Comparison of ENCODE assay signal across 33 cellular contexts in the genomic region with DNA sequence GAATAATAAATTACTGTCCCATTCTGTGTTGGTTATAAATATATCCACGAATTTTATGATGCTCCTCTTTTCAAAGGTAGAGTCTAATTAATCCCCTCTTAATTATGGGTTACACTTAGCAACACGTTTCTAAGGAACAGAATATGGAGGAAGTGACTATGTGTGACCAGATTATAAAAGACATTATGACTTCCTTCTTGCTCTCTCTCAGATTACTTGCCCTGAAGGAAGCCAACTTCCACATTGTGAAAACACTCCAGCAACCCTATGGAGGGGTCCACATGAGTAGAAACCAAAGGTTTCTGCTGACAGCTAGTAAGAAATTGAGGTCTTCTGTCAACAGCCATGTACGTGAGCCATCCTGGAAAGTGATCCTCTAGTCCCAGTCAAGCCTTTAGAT. TPM values are rescaled to one million over a fixed set of nuclear protein-coding genes. Genes with fewer than 3 reads are reported as not detected.
A peak's percentile ranks its signal among the peaks of the same experiment; 100 is the strongest.
DNase-seq lines count a peak whose midpoint lies in the region; ATAC-seq and TF ChIP-seq lines count a peak whose summit lies in the region.
"Had no signal": no experiment of that assay in that cellular context is flagged by ENCODE, and none has a peak within 500 bp of the region (broad histone marks: within the 10 kb centered on the region; RNA-seq: fewer than 3 reads in every experiment).

No MANE protein-coding gene starts in this region.

- DNase-seq in Right ventricle myocardium superior (no peak), left cardiac atrium (no peak), NOMO-1 treated with dmso at 0.1 percent for 144 hours (lab: John Stamatoyannopoulos, UW; ENCODE audit: unreplicated experiment) (peak; percentile 25), WTC11 (ENCODE audit: low spot score) (no peak), SW480 (ENCODE audit: low spot score) (no peak), iPS-NIHi7 (ENCODE audit: extremely low spot score) (no peak), GOT3 (lab: John Stamatoyannopoulos, UW) (no peak), OCI-LY7 (ENCODE audit: low spot score) (no peak)
- DNase-seq: activated CD4-positive, alpha-beta T cell treated with anti-CD3 and anti-CD28 coated beads for 48 hours; activated CD8-positive, alpha-beta memory T cell treated with anti-CD3 and anti-CD28 coated beads for 24 hours; activated T-cell treated with anti-CD3 and anti-CD28 coated beads for 4 hours; amygdala; brain microvascular endothelial cell; Calu3; cerebellar nuclear complex; DMS79; esophagus squamous epithelium; foreskin melanocyte; GDM1; GM23248; heart right ventricle; kidney glomerular epithelial cell; NCI-H2029; NCI-H526; RPMI8226; stimulated activated naive B cell treated with anti-CD40 and anti-IgM and Interleukin-4, amounts not matched to agents 10 μg/mL and 1 μg/mL and 100 μg/mL, for 72 hours; substantia nigra; WERI-Rb-1 had no signal

- H3K27me3 Mint-ChIP-seq in WTC11 (ENCODE audit: low read depth) = no peaks in the 10 kb centered on the region
- H3K27me3 Mint-ChIP-seq: activated naive CD4-positive, alpha-beta T cell treated with anti-CD3 and anti-CD28 coated beads, Interleukin-2, amount 50 U/mL, for 24 hours; stimulated activated naive B cell treated with anti-CD40 and anti-IgM and Interleukin-4, amounts not matched to agents 10 μg/mL and 1 μg/mL and 100 μg/mL, for 72 hours; type B pancreatic cell had no signal

- no TSS peak for BruUV-seq in OCI-LY7 (replicated peaks; lab: Mats Ljungman, UMichigan)

- H3K27ac Mint-ChIP-seq in WTC11 = peak overlapping the region; percentile 54; the same call in 1 of the 2 replicates
- H3K27ac Mint-ChIP-seq: activated naive CD4-positive, alpha-beta T cell treated with anti-CD3 and anti-CD28 coated beads, Interleukin-2, amount 50 U/mL, for 24 hours; nephron; stimulated activated naive B cell treated with anti-CD40 and anti-IgM and Interleukin-4, amounts not matched to agents 10 μg/mL and 1 μg/mL and 100 μg/mL, for 72 hours; type B pancreatic cell had no signal

- no peaks in the 10 kb centered on the region for H3K4me1 ChIP-seq in OCI-LY7 (ENCODE audit: insufficient read depth, low read length, poor library complexity, severe bottlenecking)
- H3K4me1 ChIP-seq: esophagus squamous epithelium had no signal

- H3K79me2 ChIP-seq in OCI-LY7 (ENCODE audit: insufficient read depth, low read depth, low read length) = no peaks in the 10 kb centered on the region

- no peak overlapping the region for H3K4me2 ChIP-seq in OCI-LY7 (ENCODE audit: low read length)

- POLR2A ChIA-PET in WTC11 (lab: Charles Lee) = interaction anchor here (0.6 kb wide), 1 partner anchor 9 kb away, joined by 3 read pairs; no protein-coding TSS in a partner anchor
- POLR2A ChIA-PET in OCI-LY7 (lab: Charles Lee) = no interaction called here

- H4K20me1 ChIP-seq in OCI-LY7 (ENCODE audit: insufficient read depth, low read length) = no peaks in the 10 kb centered on the region

- peaks cover 10% of the 10 kb centered on the region for H3K36me3 Mint-ChIP-seq in WTC11
- H3K36me3 Mint-ChIP-seq: activated naive CD4-positive, alpha-beta T cell treated with anti-CD3 and anti-CD28 coated beads, Interleukin-2, amount 50 U/mL, for 24 hours; stimulated activated naive B cell treated with anti-CD40 and anti-IgM and Interleukin-4, amounts not matched to agents 10 μg/mL and 1 μg/mL and 100 μg/mL, for 72 hours had no signal

- TF ChIP-seq CTCF in WTC11 (IDR thresholded peaks at IDR 0.05) (no peak), OCI-LY7 (conservative IDR thresholded peaks at IDR 0.05; ENCODE audit: low read length) (no peak)

- H3K9me3 Mint-ChIP-seq in WTC11 = peaks cover 8% of the 10 kb centered on the region; the same call in 1 of the 2 replicates
- H3K9me3 Mint-ChIP-seq: nephron; stimulated activated naive B cell treated with anti-CD40 and anti-IgM and Interleukin-4, amounts not matched to agents 10 μg/mL and 1 μg/mL and 100 μg/mL, for 72 hours; type B pancreatic cell had no signal

- peaks cover 50% of the 10 kb centered on the region for H3K4me1 Mint-ChIP-seq in WTC11
- H3K4me1 Mint-ChIP-seq: activated naive CD4-positive, alpha-beta T cell treated with anti-CD3 and anti-CD28 coated beads, Interleukin-2, amount 50 U/mL, for 24 hours; stimulated activated naive B cell treated with anti-CD40 and anti-IgM and Interleukin-4, amounts not matched to agents 10 μg/mL and 1 μg/mL and 100 μg/mL, for 72 hours had no signal

- H2AFZ ChIP-seq in OCI-LY7 (ENCODE audit: low read length) = no peak overlapping the region
- H2AFZ ChIP-seq: GM23248 had no signal

- ATAC-seq in Right ventricle myocardium superior (ENCODE audit: poor library complexity) (peak; percentile 48), left cardiac atrium (no peak), WTC11 (no peak)
- ATAC-seq: heart right ventricle; stimulated activated naive B cell treated with anti-CD40 and anti-IgM and Interleukin-4, amounts not matched to agents 10 μg/mL and 1 μg/mL and 100 μg/mL, for 72 hours had no signal

- no peak overlapping the region for H3K27ac ChIP-seq in OCI-LY7 (ENCODE audit: low read depth, low read length, poor library complexity, severe bottlenecking)
- H3K27ac ChIP-seq: brain microvascular endothelial cell, C4-2B, esophagus squamous epithelium, GM23248, heart right ventricle, SK-N-MC, WERI-Rb-1 had no signal

- no peak overlapping the region for H3K4me3 ChIP-seq in OCI-LY7 (ENCODE audit: low read depth, low read length, poor library complexity, severe bottlenecking)
- H3K4me3 ChIP-seq: esophagus squamous epithelium, GM23248, heart right ventricle, SK-N-MC had no signal

- CTCF ChIA-PET in WTC11 (lab: Charles Lee) (interaction anchor here (0.6 kb wide), 1 partner anchor 328 kb away, joined by 3 read pairs; no protein-coding TSS in a partner anchor), OCI-LY7 (lab: Charles Lee; ENCODE audit: unreplicated experiment) (no interaction called here)

- intact Hi-C loops in Right ventricle myocardium superior (cut with DNase I) = no loop called here
- intact Hi-C loops in left cardiac atrium (cut with DNase I) = no loop called here
- intact Hi-C loops in OCI-LY7 (cut with micrococcal nuclease; ENCODE audit: unreplicated experiment) = no loop called here

- H3K9me3 ChIP-seq in OCI-LY7 (ENCODE audit: low read length) = no peaks in the 10 kb centered on the region
- H3K9me3 ChIP-seq: esophagus squamous epithelium, heart right ventricle had no signal

- H3K36me3 ChIP-seq in OCI-LY7 (ENCODE audit: insufficient read depth, low read length) = no peaks in the 10 kb centered on the region
- H3K36me3 ChIP-seq: brain microvascular endothelial cell, WERI-Rb-1 had no signal

- H3K9me2 ChIP-seq in OCI-LY7 (ENCODE audit: insufficient read depth, low read length) = no peaks in the 10 kb centered on the region

- H3K4me3 Mint-ChIP-seq in WTC11 = no peak overlapping the region
- H3K4me3 Mint-ChIP-seq: activated naive CD4-positive, alpha-beta T cell treated with anti-CD3 and anti-CD28 coated beads, Interleukin-2, amount 50 U/mL, for 24 hours; nephron; stimulated activated naive B cell treated with anti-CD40 and anti-IgM and Interleukin-4, amounts not matched to agents 10 μg/mL and 1 μg/mL and 100 μg/mL, for 72 hours; type B pancreatic cell had no signal

TF ChIP-seq in WTC11, 78 proteins besides CTCF, POLR2A, EP300 and RAD21 (continues in another document):
- TF ChIP-seq, protein P1, sequence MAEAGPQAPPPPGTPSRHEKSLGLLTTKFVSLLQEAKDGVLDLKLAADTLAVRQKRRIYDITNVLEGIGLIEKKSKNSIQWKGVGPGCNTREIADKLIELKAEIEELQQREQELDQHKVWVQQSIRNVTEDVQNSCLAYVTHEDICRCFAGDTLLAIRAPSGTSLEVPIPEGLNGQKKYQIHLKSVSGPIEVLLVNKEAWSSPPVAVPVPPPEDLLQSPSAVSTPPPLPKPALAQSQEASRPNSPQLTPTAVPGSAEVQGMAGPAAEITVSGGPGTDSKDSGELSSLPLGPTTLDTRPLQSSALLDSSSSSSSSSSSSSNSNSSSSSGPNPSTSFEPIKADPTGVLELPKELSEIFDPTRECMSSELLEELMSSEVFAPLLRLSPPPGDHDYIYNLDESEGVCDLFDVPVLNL (CRISPR knock-in tag; IDR thresholded peaks at IDR 0.05; ENCODE audit: borderline replicate concordance, low read depth) = no peak
- TF ChIP-seq ZNF512 (CRISPR knock-in tag; IDR thresholded peaks at IDR 0.05; ENCODE audit: borderline replicate concordance) (no peak), SOX15 (CRISPR knock-in tag; IDR thresholded peaks at IDR 0.05) (no peak)

RNA-seq across cellular contexts. Expression of gene WDFY3, which starts 59.3 kb away (rescaled TPM):
- total RNA-seq in Right ventricle myocardium superior (34.2 TPM), left cardiac atrium (10 to 100 TPM; 45.5 to 47.8 TPM), WTC11 (2021) (62.0 to 77.2 TPM (median 71.4 TPM) in 3 replicates), OCI-LY7 (2022) (not detected in 2 replicates)
- not detected in 2 replicates for total RNA-seq in OCI-LY7 (2014; rRNA removed; shearing (Covaris generic))

Comparison
In these comparisons a context has a peak if more than half of its experiments do, and no peak if none do; other contexts are left out.
1. RNA of gene WDFY3, which starts 59.3 kb away (total RNA-seq): 62.0 to 77.2 TPM in WTC11, 45.5 to 47.8 TPM in left cardiac atrium and 34.2 TPM in Right ventricle myocardium superior (single experiment); not detected in OCI-LY7; every median in the first group is over 10 times any median in the second.